Comparison of ENCODE assay signal across 12 cellular contexts in the genomic region with DNA sequence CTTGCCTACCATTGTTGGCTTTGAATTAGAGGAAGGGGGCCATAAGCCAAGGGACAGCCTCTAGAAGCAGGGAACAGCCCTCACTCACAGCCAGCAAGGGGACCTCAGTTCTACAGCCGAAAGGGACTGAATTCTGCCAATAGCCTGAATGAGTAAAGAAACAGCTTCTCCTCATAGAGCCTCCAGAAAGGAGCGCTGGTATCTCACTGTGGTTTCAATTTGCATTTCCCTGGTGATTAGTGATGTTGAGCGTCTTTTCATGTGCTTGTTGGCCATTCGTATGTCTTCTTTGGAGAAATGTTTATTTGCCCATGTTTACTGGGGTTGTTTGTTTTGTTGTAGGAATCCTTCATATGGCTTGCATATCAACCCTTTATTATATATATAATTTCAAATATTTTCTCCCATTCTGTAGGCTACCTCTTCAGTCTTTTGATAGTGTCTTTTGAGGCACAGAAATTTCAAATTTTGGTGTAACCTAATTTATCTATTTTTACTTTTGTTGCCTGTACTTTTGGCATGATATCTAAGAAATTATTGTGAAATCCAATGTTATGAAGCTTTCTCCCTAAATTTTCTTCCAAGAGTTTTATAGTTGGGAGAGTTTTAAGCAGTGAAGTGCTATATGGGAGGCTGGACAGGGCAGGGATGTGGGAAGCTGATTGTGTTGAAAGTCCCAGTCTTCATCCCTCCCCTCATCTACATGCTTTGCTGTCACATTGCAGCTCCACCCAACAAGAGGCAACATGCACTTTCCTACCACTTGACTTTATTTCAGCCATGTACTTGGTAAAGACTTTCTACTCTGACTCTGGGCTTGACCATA. TPM values are rescaled to one million over a fixed set of nuclear protein-coding genes. Genes with fewer than 3 reads are reported as not detected.
DNase-seq lines count a peak whose midpoint lies in the region; ATAC-seq and TF ChIP-seq lines count a peak whose summit lies in the region.
"Had no signal": no experiment of that assay in that cellular context is flagged by ENCODE, and none has a peak within 500 bp of the region (broad histone marks: within the 10 kb centered on the region; RNA-seq: fewer than 3 reads in every experiment).

No MANE protein-coding gene starts in this region.

- 94% methylated on average over 4 of the region's 4 CpGs for WGBS in mammary epithelial cell (ENCODE audit: low coverage, missing lambda C conversion rate)
- 76% methylated on average over 4 of the region's 4 CpGs for WGBS in suprapubic skin
- WGBS in spleen, 5 donors: 72 to 85% (median 82%) methylated on average over 4 of the region's 4 CpGs

- H3K9me3 ChIP-seq in mammary epithelial cell (replicated peaks; ENCODE audit: insufficient read depth, low read length) (no peaks in the 10 kb centered on the region), suprapubic skin (no peaks in the 10 kb centered on the region), spleen (no peaks in the 10 kb centered on the region)

- DNase-seq in mammary epithelial cell (no peak), suprapubic skin (ENCODE audit: low spot score in 2 of 2) (no peak), spleen (no peak), NCI-H1417 (lab: John Stamatoyannopoulos, UW) (no peak), AG20443 (ENCODE audit: low spot score) (no peak)
- DNase-seq: activated CD4-positive, alpha-beta T cell treated with anti-CD3 and anti-CD28 coated beads, Interleukin-2, amount 50 U/mL, for 48 hours; activated naive CD4-positive, alpha-beta T cell treated with anti-CD3 and anti-CD28 coated beads, Interleukin-2, amount 10 ng/mL, durations not matched to agents 7 days and 5 days; activated T-cell treated with anti-CD3 and anti-CD28 coated beads, Interleukin-2, amount 50 U/mL, for 1 hour; left ventricle myocardium superior; stimulated activated CD4-positive, alpha-beta T cell treated with anti-CD3 and anti-CD28 coated beads, Interleukin-2, amount 100 ng/mL, for 24 hours had no signal

- H3K4me1 ChIP-seq in mammary epithelial cell (ENCODE audit: insufficient read depth, low read length) (peaks cover 17% of the 10 kb centered on the region), suprapubic skin (peaks cover 19% of the 10 kb centered on the region), spleen (peaks cover 0 to 56% (median 7%) of the 10 kb centered on the region in 6 donors)

- intact Hi-C loops in mammary epithelial cell (cut with micrococcal nuclease): loop anchor here (1.0 kb wide), 1 partner anchor 11 kb away; no protein-coding TSS in a partner anchor
- intact Hi-C loops in spleen (cut with DNase I; ENCODE audit: low total_unique reads): no loop called here

- no peak overlapping the region for H3K9ac ChIP-seq in mammary epithelial cell (ENCODE audit: insufficient read depth, low read length)

- ATAC-seq in GM19438 (IDR thresholded peaks at IDR 0.05; ENCODE audit: low read depth, unreplicated experiment): peak; percentile 55
- peak; percentile 55 for ATAC-seq in HG03442 (IDR thresholded peaks at IDR 0.05; ENCODE audit: unreplicated experiment)
- ATAC-seq: left ventricle myocardium superior had no signal

- in situ Hi-C loops in mammary epithelial cell (cut with MboI; ENCODE audit: low sequenced_read_pairs in 2 of 2): no loop called here

- H3K27me3 ChIP-seq in mammary epithelial cell (ENCODE audit: insufficient read depth, low read length): no peaks in the 10 kb centered on the region
- H3K27me3 ChIP-seq in suprapubic skin: no peaks in the 10 kb centered on the region
- no peaks in the 10 kb centered on the region for H3K27me3 ChIP-seq in spleen (replicated peaks in 1 of 7)

- H2AFZ ChIP-seq in mammary epithelial cell (ENCODE audit: low read depth, low read length): peak overlapping the region; percentile 22

- H3K36me3 ChIP-seq in mammary epithelial cell (ENCODE audit: insufficient read depth, low read length) (no peaks in the 10 kb centered on the region), suprapubic skin (no peaks in the 10 kb centered on the region), spleen (no peaks in the 10 kb centered on the region)

- TF ChIP-seq CTCF in mammary epithelial cell (conservative IDR thresholded peaks at IDR 0.05 in 1 of 2, IDR thresholded peaks at IDR 0.05 in 1 of 2; ENCODE audit: extremely low read depth in 1 of 2, insufficient read depth in 1 of 2, low read depth in 1 of 2, low read length in 2 of 2): no peak
- TF ChIP-seq CTCF in suprapubic skin (IDR thresholded peaks at IDR 0.05): no peak
- no peak for TF ChIP-seq CTCF in spleen (IDR thresholded peaks at IDR 0.05 in 8 of 11, conservative IDR thresholded peaks at IDR 0.05 in 3 of 11)

- H3K4me3 ChIP-seq in mammary epithelial cell (replicated peaks in 1 of 3; ENCODE audit: insufficient read depth in 1 of 3, low read depth in 2 of 3, low read length in 3 of 3): no peak overlapping the region
- no peak overlapping the region for H3K4me3 ChIP-seq in suprapubic skin
- H3K4me3 ChIP-seq in spleen: no peak overlapping the region

- H4K20me1 ChIP-seq in mammary epithelial cell (ENCODE audit: insufficient read depth, low read length): no peaks in the 10 kb centered on the region

- H3K27ac ChIP-seq in mammary epithelial cell (ENCODE audit: insufficient read depth, low read depth, low read length) (no peak overlapping the region), suprapubic skin (peak overlapping the region; percentile 5), spleen (no peak overlapping the region)

- dilution Hi-C loops in mammary epithelial cell (cut with HindIII; ENCODE audit: low sequenced_read_pairs): no loop called here

- CTCF ChIA-PET in mammary epithelial cell (lab: Charles Lee; ENCODE audit: low non-redundant PET): interaction anchor here (0.6 to 0.7 kb wide), 2 partner anchors 20 to 112 kb away, joined by 3 to 6 read pairs; no protein-coding TSS in a partner anchor

- BruUV-seq in mammary epithelial cell (replicated peaks; lab: Mats Ljungman, UMichigan): no TSS peak

- TF ChIP-seq POLR2A in suprapubic skin (IDR thresholded peaks at IDR 0.05) (no peak), spleen (IDR thresholded peaks at IDR 0.05) (no peak)

- no peaks in the 10 kb centered on the region for H3K79me2 ChIP-seq in mammary epithelial cell (ENCODE audit: insufficient read depth, low read length)

- TF ChIP-seq EP300 in suprapubic skin (IDR thresholded peaks at IDR 0.05): no peak

- H3K4me2 ChIP-seq in mammary epithelial cell (ENCODE audit: insufficient read depth, low read depth, low read length): peak overlapping the region; percentile 71

RNA-seq across cellular contexts. Expression of a gene that starts 57.1 kb away (rescaled TPM):
- 10 to 100 TPM; 17.3 to 34.4 TPM for total RNA-seq in mammary epithelial cell
- polyA plus RNA-seq in mammary epithelial cell: 6.4 TPM
- polyA minus RNA-seq in mammary epithelial cell: 56.2 TPM
- total RNA-seq in suprapubic skin: 10 to 100 TPM in 3 of 4 donors, 1 to 10 TPM in 1; 9.0 to 22.4 (median 14.9) TPM
- total RNA-seq in spleen: 100 to 1,000 TPM in 1 of 7 donors, 10 to 100 TPM in 6; 49.6 to 129 (median 85.3) TPM
- 10 to 100 TPM; 31.3 to 47.2 (median 33.9) TPM for polyA plus RNA-seq in spleen
